Comparison of ENCODE assay signal across 1 cellular context in the genomic region with DNA sequence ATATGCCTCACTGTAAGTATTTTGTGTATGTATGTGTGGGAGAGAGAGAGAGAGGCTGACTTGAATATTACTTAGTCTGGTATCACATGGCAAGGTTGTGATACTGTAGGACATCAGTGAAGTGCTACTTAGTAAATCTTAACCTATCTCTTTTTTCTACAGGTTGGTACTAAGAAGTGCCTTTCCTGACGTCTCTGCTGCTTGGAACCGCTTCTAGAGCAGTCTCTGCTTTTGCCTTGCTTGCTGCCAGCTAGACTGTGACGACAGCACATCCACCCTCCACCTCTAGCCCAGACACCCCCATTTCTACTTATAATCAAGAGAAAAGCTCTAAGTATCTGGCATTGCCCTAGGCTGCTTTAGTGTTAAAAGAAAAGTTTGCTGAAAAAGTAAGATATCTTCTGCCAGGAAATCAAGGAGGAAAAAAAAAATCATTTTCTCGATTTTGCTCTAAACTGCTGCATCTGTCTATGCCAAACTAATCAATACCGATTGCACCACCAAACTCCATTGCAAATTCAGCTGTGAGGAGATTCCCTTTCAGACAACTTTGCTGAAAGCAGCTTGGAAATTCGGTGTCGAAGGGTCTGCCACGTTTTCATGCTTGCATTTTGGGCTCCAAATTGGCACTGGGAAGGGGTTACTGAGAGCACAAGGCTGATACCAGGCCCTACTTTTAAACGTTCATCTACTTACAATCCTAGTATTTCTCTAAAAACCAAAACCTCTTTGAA.
TF ChIP-seq lines count a peak whose summit lies in the region.

No MANE protein-coding gene starts in this region.

TF ChIP-seq in HepG2, 621 proteins besides CTCF, POLR2A, EP300 and RAD21 (continued from another document):
- TF ChIP-seq, protein P1, sequence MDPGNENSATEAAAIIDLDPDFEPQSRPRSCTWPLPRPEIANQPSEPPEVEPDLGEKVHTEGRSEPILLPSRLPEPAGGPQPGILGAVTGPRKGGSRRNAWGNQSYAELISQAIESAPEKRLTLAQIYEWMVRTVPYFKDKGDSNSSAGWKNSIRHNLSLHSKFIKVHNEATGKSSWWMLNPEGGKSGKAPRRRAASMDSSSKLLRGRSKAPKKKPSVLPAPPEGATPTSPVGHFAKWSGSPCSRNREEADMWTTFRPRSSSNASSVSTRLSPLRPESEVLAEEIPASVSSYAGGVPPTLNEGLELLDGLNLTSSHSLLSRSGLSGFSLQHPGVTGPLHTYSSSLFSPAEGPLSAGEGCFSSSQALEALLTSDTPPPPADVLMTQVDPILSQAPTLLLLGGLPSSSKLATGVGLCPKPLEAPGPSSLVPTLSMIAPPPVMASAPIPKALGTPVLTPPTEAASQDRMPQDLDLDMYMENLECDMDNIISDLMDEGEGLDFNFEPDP (CRISPR knock-in tag; conservative IDR thresholded peaks at IDR 0.05), result no peak
- TF ChIP-seq ONECUT2 (CRISPR knock-in tag; IDR thresholded peaks at IDR 0.05) (peak; percentile 74; the same call in 1 of the 2 replicates), KLF16 (CRISPR knock-in tag; IDR thresholded peaks at IDR 0.05) (0 out of 4 replicates have a peak, but pooled peaks of 1 of the 2 experiments have one; percentile 13), HOXA5 (CRISPR knock-in tag; IDR thresholded peaks at IDR 0.05) (no peak), FOXA3 (CRISPR knock-in tag; IDR thresholded peaks at IDR 0.05) (no peak), CEBPB (IDR thresholded peaks at IDR 0.05; ENCODE audit: borderline replicate concordance, low read depth, low read length) (peak; percentile 66; the same call in 1 of the 2 replicates), CREM (IDR thresholded peaks at IDR 0.05) (0 out of 2 replicates have a peak, but pooled peaks have one; percentile 10), CREM (CRISPR knock-in tag; IDR thresholded peaks at IDR 0.05) (no peak), KLF6 (CRISPR knock-in tag; IDR thresholded peaks at IDR 0.05) (0 out of 2 replicates have a peak, but pooled peaks have one; percentile 2)
